8 cellular contexts compared by ENCODE assay signal in genomic region chr5:140690376-140690932, GRCh38. TPM values are rescaled to one million over a fixed set of nuclear protein-coding genes. Genes with fewer than 3 reads are reported as not detected.
DNase-seq lines count a peak whose midpoint lies in the region; ATAC-seq and TF ChIP-seq lines count a peak whose summit lies in the region.

No MANE protein-coding gene starts in this region.

- TF ChIP-seq POLR2A in esophagus squamous epithelium (IDR thresholded peaks at IDR 0.05) = no peak

- ATAC-seq in GM21619 (IDR thresholded peaks at IDR 0.05; ENCODE audit: unreplicated experiment) (peak; percentile 2), Panc1 (no peak), psoas muscle (peak in 1 of 4 donors; percentile 2), GM21360 (IDR thresholded peaks at IDR 0.05; ENCODE audit: unreplicated experiment) (no peak)

- POLR2A ChIA-PET in Panc1 (lab: Charles Lee) = interaction anchor here (0.6 to 1.0 kb wide), 3 partner anchors 8 to 20 kb away, joined by 3 to 4 read pairs (median 3); no protein-coding TSS in a partner anchor

- H3K27ac ChIP-seq in Panc1 (ENCODE audit: low read length) (peak overlapping the region; percentile 94), esophagus squamous epithelium (peak overlapping the region; percentile 85 to 95 (median 89)), psoas muscle (peak overlapping the region; percentile 92)

- TF ChIP-seq CTCF in Panc1 (IDR thresholded peaks at IDR 0.05) (no peak), esophagus squamous epithelium (IDR thresholded peaks at IDR 0.05) (no peak), psoas muscle (IDR thresholded peaks at IDR 0.05) (no peak)

- CTCF ChIA-PET in Panc1 (lab: Charles Lee) = no interaction called here

- intact Hi-C loops in Panc1 (cut with micrococcal nuclease; ENCODE audit: unreplicated experiment) (no loop called here), esophagus squamous epithelium (cut with DNase I) (no loop called here), psoas muscle (cut with DNase I) (loop anchor here (2.0 to 5.0 kb wide), 4 partner anchors 24 to 288 kb away; partner anchors contain the start of genes ANKHD1 (in 1 of the 2) and WDR55 (in 1 of the 2))

- WGBS in esophagus squamous epithelium, 2 donors = 39 to 50% methylated on average over 8 of the region's 8 CpGs
- 52 to 59% (median 55%) methylated on average over 8 of the region's 8 CpGs for WGBS in psoas muscle, 3 donors

- H3K36me3 ChIP-seq in Panc1 (ENCODE audit: control insufficient read depth, insufficient read depth, low read length) (peaks cover 37% of the 10 kb centered on the region), esophagus squamous epithelium (peaks cover 16 to 59% (median 19%) of the 10 kb centered on the region in 3 donors), psoas muscle (ENCODE audit: insufficient read depth in 1 of 2, low read depth in 1 of 2) (peaks cover 14 to 66% of the 10 kb centered on the region in 2 donors)

- H3K4me3 ChIP-seq in Panc1 (ENCODE audit: low read depth in 2 of 2, low read length in 2 of 2) = peak overlapping the region; percentile 86 to 98
- H3K4me3 ChIP-seq in esophagus squamous epithelium = peak overlapping the region; percentile 72 to 86 (median 84)
- H3K4me3 ChIP-seq in psoas muscle = peak overlapping the region; percentile 99

- no peaks in the 10 kb centered on the region for H3K27me3 ChIP-seq in Panc1 (ENCODE audit: control insufficient read depth, insufficient read depth, low read length)
- H3K27me3 ChIP-seq in esophagus squamous epithelium = no peaks in the 10 kb centered on the region
- no peaks in the 10 kb centered on the region for H3K27me3 ChIP-seq in psoas muscle (ENCODE audit: insufficient read depth in 3 of 3, low read length in 2 of 3)

- H3K4me1 ChIP-seq in Panc1 (ENCODE audit: control insufficient read depth, insufficient read depth, low read length) = peaks cover 3% of the 10 kb centered on the region
- H3K4me1 ChIP-seq in esophagus squamous epithelium = peaks cover 4 to 49% (median 22%) of the 10 kb centered on the region in 3 donors
- peaks cover 18% of the 10 kb centered on the region for H3K4me1 ChIP-seq in psoas muscle

- H3K9me3 ChIP-seq in Panc1 (ENCODE audit: control insufficient read depth, insufficient read depth, low read depth, low read length) (no peaks in the 10 kb centered on the region), esophagus squamous epithelium (no peaks in the 10 kb centered on the region), psoas muscle (no peaks in the 10 kb centered on the region)

- DNase-seq in Panc1 (ENCODE audit: low read depth, low spot score) = no peak
- no peak for DNase-seq in esophagus squamous epithelium (lab: John Stamatoyannopoulos, UW)
- DNase-seq in psoas muscle = no peak
- no peak for DNase-seq in middle frontal gyrus (ENCODE audit: extremely low spot score, low spot score)
- DNase-seq in activated CD4-positive, alpha-beta T cell treated with anti-CD3 and anti-CD28 coated beads for 1 hour = no peak
- no peak for DNase-seq in KG1 (lab: John Stamatoyannopoulos, UW)

- BruUV-seq in Panc1 (replicated peaks; lab: Mats Ljungman, UMichigan) = TSS peak; percentile 85

- in situ Hi-C loops in Panc1 (cut with HindIII; ENCODE audit: low pct_unique_long_range_greater_than_20kb, low sequenced_read_pairs) = no loop called here

RNA-seq across cellular contexts. Expression of gene HARS1, which starts 0.7 kb away (rescaled TPM):
- total RNA-seq in Panc1 (2021; ENCODE audit: unreplicated experiment) (76.4 TPM), esophagus squamous epithelium (10 to 100 TPM; 44.3 to 74.0 (median 62.9) TPM), psoas muscle (10 to 100 TPM; 29.5 to 48.1 (median 38.9) TPM)
- 81.5 TPM for polyA plus RNA-seq in Panc1 (2012; ENCODE audit: insufficient read length)
- polyA plus RNA-seq in psoas muscle = 10 to 100 TPM; 39.1 to 58.0 (median 45.2) TPM

RNA-seq across cellular contexts. Expression of gene HARS2, which starts 0.8 kb away (rescaled TPM):
- total RNA-seq in Panc1 (2021; ENCODE audit: unreplicated experiment) (44.1 TPM), esophagus squamous epithelium (10 to 100 TPM; 13.3 to 24.2 (median 22.8) TPM), psoas muscle (10 to 100 TPM; 19.8 to 35.1 (median 23.2) TPM)
- 35.9 TPM for polyA plus RNA-seq in Panc1 (2012; ENCODE audit: insufficient read length)
- 10 to 100 TPM; 23.8 to 40.9 (median 38.0) TPM for polyA plus RNA-seq in psoas muscle

RNA-seq across cellular contexts. Expression of gene ZMAT2, which starts 9.8 kb away (rescaled TPM):
- total RNA-seq in Panc1 (2021; ENCODE audit: unreplicated experiment) = 62.2 TPM
- polyA plus RNA-seq in Panc1 (2012; ENCODE audit: insufficient read length) = 80.7 TPM
- total RNA-seq in esophagus squamous epithelium = 10 to 100 TPM; 25.2 to 52.4 (median 41.3) TPM
- total RNA-seq in psoas muscle = 10 to 100 TPM; 44.7 to 54.5 (median 47.5) TPM
- polyA plus RNA-seq in psoas muscle = 100 to 1,000 TPM in 1 of 3 donors, 10 to 100 TPM in 2; 78.0 to 136 (median 81.4) TPM

RNA-seq across cellular contexts. Expression of gene DND1, which starts 17.1 kb away (rescaled TPM):
- total RNA-seq in Panc1 (2021; ENCODE audit: unreplicated experiment) (1.8 TPM), esophagus squamous epithelium (under 1 TPM in 2 of 4 donors, not detected in 2; 0.19 to 0.75 TPM), psoas muscle (1 to 10 TPM in 2 of 4 donors, under 1 TPM in 2; 0.30 to 1.3 (median 0.87) TPM)
- polyA plus RNA-seq in Panc1 (2012; ENCODE audit: insufficient read length) = 3.9 TPM
- 1 to 10 TPM in 1 of 3 donors, under 1 TPM in 2; 0.37 to 1.5 (median 0.61) TPM for polyA plus RNA-seq in psoas muscle

RNA-seq across cellular contexts. Expression of gene WDR55, which starts 25.8 kb away (rescaled TPM):
- total RNA-seq in Panc1 (2021; ENCODE audit: unreplicated experiment) (49.2 TPM), esophagus squamous epithelium (10 to 100 TPM; 24.2 to 29.5 (median 25.4) TPM), psoas muscle (10 to 100 TPM in 3 of 4 donors, 1 to 10 TPM in 1; 9.9 to 20.9 (median 13.3) TPM)
- 34.0 TPM for polyA plus RNA-seq in Panc1 (2012; ENCODE audit: insufficient read length)
- 10 to 100 TPM; 12.3 to 33.4 (median 26.9) TPM for polyA plus RNA-seq in psoas muscle

Comparison
In these comparisons a context has a peak if more than half of its experiments do, and no peak if none do; other contexts are left out.
1. intact Hi-C loops: an anchor here in psoas muscle (2.0 to 5.0 kb wide); none called in Panc1 and esophagus squamous epithelium.